Comparison of ENCODE assay signal across 1 cellular context in the genomic region with DNA sequence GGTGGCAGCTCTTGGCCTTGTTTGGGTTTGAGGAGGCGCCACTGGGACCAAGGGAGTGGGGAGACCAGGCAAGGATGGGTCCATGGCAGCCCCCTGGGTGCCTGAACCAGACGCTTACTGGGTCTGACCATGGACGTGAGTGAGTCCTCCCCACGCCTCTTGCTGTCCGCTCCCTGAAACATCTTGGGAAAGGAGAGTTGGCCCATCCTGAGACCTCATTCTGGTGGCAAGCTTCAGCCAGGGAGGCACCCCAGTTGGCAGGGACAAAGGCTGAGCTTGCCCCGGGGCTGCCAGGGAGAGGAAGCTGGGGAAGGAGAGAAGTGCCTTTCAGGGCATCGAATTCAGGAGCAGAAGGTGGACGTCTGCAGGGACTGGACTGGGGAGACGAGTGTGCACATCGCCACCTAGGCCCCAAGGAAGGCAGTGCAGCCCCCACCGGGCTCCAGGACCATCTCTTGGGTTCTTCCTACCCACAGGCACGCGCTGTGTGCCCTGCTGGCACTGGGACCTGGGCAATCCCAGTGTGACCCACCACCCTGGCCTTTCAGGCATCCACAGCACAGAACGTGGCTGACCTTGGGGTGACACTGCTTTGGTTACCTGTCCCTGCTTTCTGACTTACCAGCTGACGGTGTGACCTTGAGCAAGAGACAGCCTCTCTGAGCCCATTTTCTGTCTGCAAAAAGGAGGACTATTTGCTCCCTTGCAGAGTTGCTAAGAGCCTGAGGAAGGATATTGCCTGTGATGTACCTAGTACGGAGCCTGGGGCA.
TF ChIP-seq lines count a peak whose summit lies in the region.

No MANE protein-coding gene starts in this region.

TF ChIP-seq in H1, 55 proteins besides CTCF, POLR2A, EP300 and RAD21:
- TF ChIP-seq BCL11A (IDR thresholded peaks at IDR 0.05; ENCODE audit: low read depth in 2 of 2, low read length in 2 of 2) (no peak), CEBPB (IDR thresholded peaks at IDR 0.05; ENCODE audit: low read depth, low read length) (no peak), SP2 (IDR thresholded peaks at IDR 0.05; ENCODE audit: low read length) (no peak), CBX8 (IDR thresholded peaks at IDR 0.05; ENCODE audit: borderline replicate concordance, low read depth, low read length) (no peak), RNF2 (IDR thresholded peaks at IDR 0.05; ENCODE audit: borderline replicate concordance, low read depth, low read length, missing control alignments, poor library complexity, severe bottlenecking) (no peak), RFX5 (IDR thresholded peaks at IDR 0.05; ENCODE audit: borderline replicate concordance, low read depth, low read length) (no peak), SUZ12 (IDR thresholded peaks at IDR 0.05; ENCODE audit: low read length) (no peak)
- TF ChIP-seq, protein P1, sequence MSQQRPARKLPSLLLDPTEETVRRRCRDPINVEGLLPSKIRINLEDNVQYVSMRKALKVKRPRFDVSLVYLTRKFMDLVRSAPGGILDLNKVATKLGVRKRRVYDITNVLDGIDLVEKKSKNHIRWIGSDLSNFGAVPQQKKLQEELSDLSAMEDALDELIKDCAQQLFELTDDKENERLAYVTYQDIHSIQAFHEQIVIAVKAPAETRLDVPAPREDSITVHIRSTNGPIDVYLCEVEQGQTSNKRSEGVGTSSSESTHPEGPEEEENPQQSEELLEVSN (IDR thresholded peaks at IDR 0.05): no peak
TF ChIP-seq in H1: peak in this region for 0.
